In the genomic region with DNA sequence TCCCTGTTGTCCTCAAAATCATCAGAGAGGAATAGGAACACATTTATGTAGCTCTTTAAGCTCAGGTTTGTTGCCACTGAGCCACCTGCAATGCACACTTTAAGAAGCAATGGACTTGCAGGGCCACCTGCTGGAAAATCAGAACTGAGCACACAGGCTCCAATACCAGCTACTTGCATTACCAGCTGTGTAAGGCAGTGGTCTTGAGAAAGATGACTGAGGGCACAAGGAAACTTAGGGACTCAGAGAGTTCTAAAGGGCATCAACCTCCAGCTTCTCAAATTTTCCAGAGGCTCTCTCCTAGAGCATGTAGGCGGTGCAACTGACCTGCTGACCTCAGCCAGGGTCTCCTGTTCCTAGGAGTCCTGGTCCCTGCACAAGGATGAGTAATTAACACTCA, we compare ENCODE assay signal across 8 cellular contexts. TPM values are rescaled to one million over a fixed set of nuclear protein-coding genes. Genes with fewer than 3 reads are reported as not detected.
A peak's percentile ranks its signal among the peaks of the same experiment; 100 is the strongest.
DNase-seq lines count a peak whose midpoint lies in the region; ATAC-seq, FAIRE-seq and TF ChIP-seq lines count a peak whose summit lies in the region.

No MANE protein-coding gene starts in this region.

- no peaks in the 10 kb centered on the region for H3K9me3 ChIP-seq in A673 (ENCODE audit: low read depth, low read length, poor library complexity, severe bottlenecking)

- intact Hi-C loops in A673 (cut with micrococcal nuclease; ENCODE audit: unreplicated experiment) = loop anchor here (1.0 to 10.0 kb wide), 2 partner anchors 140 to 299 kb away; no protein-coding TSS in a partner anchor

- no TSS peak for BruUV-seq in A673 (replicated peaks; lab: Mats Ljungman, UMichigan)

- no peak overlapping the region for H3K4me3 Mint-ChIP-seq in activated naive CD8-positive, alpha-beta T cell treated with anti-CD3 and anti-CD28 coated beads, Interleukin-2, amount 10 ng/mL, durations not matched to agents 7 days and 5 days

- H3K27ac Mint-ChIP-seq in activated naive CD8-positive, alpha-beta T cell treated with anti-CD3 and anti-CD28 coated beads, Interleukin-2, amount 10 ng/mL, durations not matched to agents 7 days and 5 days = no peak overlapping the region

- H3K4me3 ChIP-seq in A673 (ENCODE audit: low read depth, low read length, poor library complexity, severe bottlenecking) = no peak overlapping the region

- peak; percentile 85 for FAIRE-seq in GM12891 (lab: Jason Lieb, UNC)

- TF ChIP-seq POLR2A in GM12891 (IDR thresholded peaks at IDR 0.05; ENCODE audit: low read depth, low read length) = no peak

- TF ChIP-seq RAD21 in Ishikawa (IDR thresholded peaks at IDR 0.05; ENCODE audit: low read depth) = peak; percentile 80

- DNase-seq in A673 (ENCODE audit: low spot score) (peak; percentile 37), GM12891 (ENCODE audit: insufficient read length, low spot score) (no peak), RKO (ENCODE audit: low spot score) (peak; percentile 84), islet precursor cell (peak; percentile 80)
- DNase-seq in activated naive CD8-positive, alpha-beta T cell treated with anti-CD3 and anti-CD28 coated beads, Interleukin-2, amount 10 ng/mL, durations not matched to agents 7 days and 5 days = peak; percentile 54
- DNase-seq in stimulated activated CD8-positive, alpha-beta memory T cell treated with anti-CD3 and anti-CD28 coated beads, Interleukin-15, amount 100 ng/mL, for 1 hour (ENCODE audit: low read depth) = peak; percentile 24

- H3K27me3 ChIP-seq in A673 (replicated peaks; ENCODE audit: insufficient read depth, low read depth, low read length, poor library complexity) = peaks cover 13% of the 10 kb centered on the region

- H3K4me1 ChIP-seq in A673 (ENCODE audit: insufficient read depth, low read length, poor library complexity, severe bottlenecking) = peaks cover 3% of the 10 kb centered on the region

- H3K36me3 ChIP-seq in A673 (ENCODE audit: insufficient read depth, low read length, poor library complexity, severe bottlenecking) = no peaks in the 10 kb centered on the region

- ATAC-seq in activated naive CD8-positive, alpha-beta T cell treated with anti-CD3 and anti-CD28 coated beads, Interleukin-2, amount 10 ng/mL, durations not matched to agents 7 days and 5 days (ENCODE audit: low read depth) = peak; percentile 37
- no peak for ATAC-seq in HG02588 (IDR thresholded peaks at IDR 0.05; ENCODE audit: unreplicated experiment)

- no peaks in the 10 kb centered on the region for H3K9me3 Mint-ChIP-seq in activated naive CD8-positive, alpha-beta T cell treated with anti-CD3 and anti-CD28 coated beads, Interleukin-2, amount 10 ng/mL, durations not matched to agents 7 days and 5 days

- CTCF ChIA-PET in A673 (lab: Charles Lee) = interaction anchor here (0.5 to 1.1 kb wide), 3 partner anchors 138 to 140 kb away, joined by 3 to 12 read pairs (median 3); no protein-coding TSS in a partner anchor

- H3K27ac ChIP-seq in A673 (ENCODE audit: low read depth, low read length, poor library complexity, severe bottlenecking) = no peak overlapping the region

- H3K4me1 Mint-ChIP-seq in activated naive CD8-positive, alpha-beta T cell treated with anti-CD3 and anti-CD28 coated beads, Interleukin-2, amount 10 ng/mL, durations not matched to agents 7 days and 5 days = peaks cover 24% of the 10 kb centered on the region

- peaks cover 2% of the 10 kb centered on the region for H3K36me3 Mint-ChIP-seq in activated naive CD8-positive, alpha-beta T cell treated with anti-CD3 and anti-CD28 coated beads, Interleukin-2, amount 10 ng/mL, durations not matched to agents 7 days and 5 days

- POLR2A ChIA-PET in A673 (lab: Charles Lee; ENCODE audit: low non-redundant PET) = no interaction called here
- POLR2A ChIA-PET in activated naive CD8-positive, alpha-beta T cell treated with anti-CD3 and anti-CD28 coated beads, Interleukin-2, amount 10 ng/mL, durations not matched to agents 7 days and 5 days (lab: Charles Lee) = interaction anchor here (0.9 to 1.1 kb wide), 3 partner anchors 115 to 202 kb away, joined by 3 to 11 read pairs (median 4); a partner anchor contains a TSS

- TF ChIP-seq EP300 in Ishikawa (IDR thresholded peaks at IDR 0.05; ENCODE audit: borderline replicate concordance) = no peak

- peak; percentile 61 for TF ChIP-seq CTCF in A673 (conservative IDR thresholded peaks at IDR 0.05; ENCODE audit: low read depth, low read length)

- peaks cover 2% of the 10 kb centered on the region for H3K27me3 Mint-ChIP-seq in activated naive CD8-positive, alpha-beta T cell treated with anti-CD3 and anti-CD28 coated beads, Interleukin-2, amount 10 ng/mL, durations not matched to agents 7 days and 5 days

TF ChIP-seq in GM12891, 5 proteins besides CTCF, POLR2A, EP300 and RAD21:
- no peak for TF ChIP-seq TAF1 (IDR thresholded peaks at IDR 0.05; ENCODE audit: low read depth, low read length)
- TF ChIP-seq POU2F2 (IDR thresholded peaks at IDR 0.05; ENCODE audit: low read depth, low read length) = no peak
- TF ChIP-seq SPI1 (IDR thresholded peaks at IDR 0.05; ENCODE audit: low read depth, low read length) = no peak
- TF ChIP-seq POLR2AphosphoS5 (IDR thresholded peaks at IDR 0.05; ENCODE audit: low read depth, low read length) = no peak
TF ChIP-seq in GM12891: peak in this region for 0.

TF ChIP-seq in Ishikawa, 13 proteins besides CTCF, POLR2A, EP300 and RAD21:
- TF ChIP-seq, protein P1, sequence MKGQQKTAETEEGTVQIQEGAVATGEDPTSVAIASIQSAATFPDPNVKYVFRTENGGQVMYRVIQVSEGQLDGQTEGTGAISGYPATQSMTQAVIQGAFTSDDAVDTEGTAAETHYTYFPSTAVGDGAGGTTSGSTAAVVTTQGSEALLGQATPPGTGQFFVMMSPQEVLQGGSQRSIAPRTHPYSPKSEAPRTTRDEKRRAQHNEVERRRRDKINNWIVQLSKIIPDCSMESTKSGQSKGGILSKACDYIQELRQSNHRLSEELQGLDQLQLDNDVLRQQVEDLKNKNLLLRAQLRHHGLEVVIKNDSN (IDR thresholded peaks at IDR 0.05) = no peak
- TF ChIP-seq, protein P2, sequence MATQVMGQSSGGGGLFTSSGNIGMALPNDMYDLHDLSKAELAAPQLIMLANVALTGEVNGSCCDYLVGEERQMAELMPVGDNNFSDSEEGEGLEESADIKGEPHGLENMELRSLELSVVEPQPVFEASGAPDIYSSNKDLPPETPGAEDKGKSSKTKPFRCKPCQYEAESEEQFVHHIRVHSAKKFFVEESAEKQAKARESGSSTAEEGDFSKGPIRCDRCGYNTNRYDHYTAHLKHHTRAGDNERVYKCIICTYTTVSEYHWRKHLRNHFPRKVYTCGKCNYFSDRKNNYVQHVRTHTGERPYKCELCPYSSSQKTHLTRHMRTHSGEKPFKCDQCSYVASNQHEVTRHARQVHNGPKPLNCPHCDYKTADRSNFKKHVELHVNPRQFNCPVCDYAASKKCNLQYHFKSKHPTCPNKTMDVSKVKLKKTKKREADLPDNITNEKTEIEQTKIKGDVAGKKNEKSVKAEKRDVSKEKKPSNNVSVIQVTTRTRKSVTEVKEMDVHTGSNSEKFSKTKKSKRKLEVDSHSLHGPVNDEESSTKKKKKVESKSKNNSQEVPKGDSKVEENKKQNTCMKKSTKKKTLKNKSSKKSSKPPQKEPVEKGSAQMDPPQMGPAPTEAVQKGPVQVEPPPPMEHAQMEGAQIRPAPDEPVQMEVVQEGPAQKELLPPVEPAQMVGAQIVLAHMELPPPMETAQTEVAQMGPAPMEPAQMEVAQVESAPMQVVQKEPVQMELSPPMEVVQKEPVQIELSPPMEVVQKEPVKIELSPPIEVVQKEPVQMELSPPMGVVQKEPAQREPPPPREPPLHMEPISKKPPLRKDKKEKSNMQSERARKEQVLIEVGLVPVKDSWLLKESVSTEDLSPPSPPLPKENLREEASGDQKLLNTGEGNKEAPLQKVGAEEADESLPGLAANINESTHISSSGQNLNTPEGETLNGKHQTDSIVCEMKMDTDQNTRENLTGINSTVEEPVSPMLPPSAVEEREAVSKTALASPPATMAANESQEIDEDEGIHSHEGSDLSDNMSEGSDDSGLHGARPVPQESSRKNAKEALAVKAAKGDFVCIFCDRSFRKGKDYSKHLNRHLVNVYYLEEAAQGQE (IDR thresholded peaks at IDR 0.05; ENCODE audit: low read depth) = no peak
- TF ChIP-seq EGR1 (IDR thresholded peaks at IDR 0.05) (no peak), NFIC (IDR thresholded peaks at IDR 0.05) (no peak), ZBTB7A (IDR thresholded peaks at IDR 0.05; ENCODE audit: low read depth) (no peak), TAF1 (IDR thresholded peaks at IDR 0.05; ENCODE audit: low read depth) (no peak), YY1 (IDR thresholded peaks at IDR 0.05; ENCODE audit: low read depth) (no peak), CEBPB (IDR thresholded peaks at IDR 0.05) (no peak)
- TF ChIP-seq, protein P3, sequence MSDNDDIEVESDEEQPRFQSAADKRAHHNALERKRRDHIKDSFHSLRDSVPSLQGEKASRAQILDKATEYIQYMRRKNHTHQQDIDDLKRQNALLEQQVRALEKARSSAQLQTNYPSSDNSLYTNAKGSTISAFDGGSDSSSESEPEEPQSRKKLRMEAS (IDR thresholded peaks at IDR 0.05) = no peak
TF ChIP-seq in Ishikawa: peak in this region for 0.

RNA-seq across cellular contexts. Expression of a gene that starts 2.5 kb away (rescaled TPM):
- 75.3 and 89.4 TPM in 2 replicates for total RNA-seq in A673 (2021)
- polyA plus RNA-seq in GM12891 (2012; ENCODE audit: low read depth, missing spikeins) = 105 TPM
- total RNA-seq in activated naive CD8-positive, alpha-beta T cell treated with anti-CD3 and anti-CD28 coated beads, Interleukin-2, amount 10 ng/mL, durations not matched to agents 7 days and 5 days = 100 to 1,000 TPM; 147 to 148 TPM

RNA-seq across cellular contexts. Expression of a gene that starts 36.6 kb away (rescaled TPM):
- total RNA-seq in A673 (2021) = not detected in 2 replicates
- not detected for polyA plus RNA-seq in GM12891 (2012; ENCODE audit: low read depth, missing spikeins)
- not detected for total RNA-seq in activated naive CD8-positive, alpha-beta T cell treated with anti-CD3 and anti-CD28 coated beads, Interleukin-2, amount 10 ng/mL, durations not matched to agents 7 days and 5 days

RNA-seq across cellular contexts. Expression of a gene that starts 40.6 kb away (rescaled TPM):
- not detected in 2 replicates for total RNA-seq in A673 (2021)
- polyA plus RNA-seq in GM12891 (2012; ENCODE audit: low read depth, missing spikeins) = not detected
- total RNA-seq in activated naive CD8-positive, alpha-beta T cell treated with anti-CD3 and anti-CD28 coated beads, Interleukin-2, amount 10 ng/mL, durations not matched to agents 7 days and 5 days = not detected
